Comparison of ENCODE assay signal across 16 cellular contexts in the genomic region with DNA sequence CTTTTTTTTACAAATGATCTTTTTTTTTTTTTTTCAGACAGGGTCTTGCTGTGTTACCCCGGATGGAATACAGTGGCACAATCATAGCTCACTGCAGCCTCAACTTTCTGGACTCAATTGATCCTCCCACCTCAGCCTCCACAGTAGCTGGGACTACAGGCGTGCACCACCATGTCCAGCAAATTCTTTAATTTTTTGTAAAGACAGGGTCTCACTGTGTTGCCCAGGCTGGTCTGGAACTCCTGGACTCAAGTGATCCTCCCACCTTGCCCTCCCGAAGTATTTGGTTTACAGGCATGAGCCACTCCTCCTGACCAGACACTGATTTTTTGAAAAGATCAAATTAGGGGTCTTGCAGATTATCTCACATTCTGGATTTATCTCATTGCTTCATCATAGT. TPM values are rescaled to one million over a fixed set of nuclear protein-coding genes. Genes with fewer than 3 reads are reported as not detected.
DNase-seq lines count a peak whose midpoint lies in the region; ATAC-seq, FAIRE-seq and TF ChIP-seq lines count a peak whose summit lies in the region.
"Had no signal": no experiment of that assay in that cellular context is flagged by ENCODE, and none has a peak within 500 bp of the region (broad histone marks: within the 10 kb centered on the region; RNA-seq: fewer than 3 reads in every experiment).

No MANE protein-coding gene starts in this region.

- no peaks in the 10 kb centered on the region for H3K9me2 ChIP-seq in SU-DHL-6 (replicated peaks; ENCODE audit: insufficient read depth, low read length)

- no peak for ATAC-seq in HepG2
- ATAC-seq in right lobe of liver = no peak
- ATAC-seq in stimulated activated naive CD8-positive, alpha-beta T cell treated with anti-CD3 and anti-CD28 coated beads, Interleukin-15, amount 100 ng/mL, for 72 hours = no peak
- no peak for ATAC-seq in GM18909 (IDR thresholded peaks at IDR 0.05; ENCODE audit: poor library complexity, unreplicated experiment)
- ATAC-seq in Right ventricle myocardium inferior = no peak

- H3K27me3 ChIP-seq in HepG2 (ENCODE audit: control insufficient read depth in 1 of 2, insufficient read depth in 2 of 2, low read length in 2 of 2) (no peaks in the 10 kb centered on the region; a peak in 1 of 5 replicates), right lobe of liver (no peaks in the 10 kb centered on the region), SU-DHL-6 (ENCODE audit: low read length) (no peaks in the 10 kb centered on the region), endodermal cell (ENCODE audit: control insufficient read depth, insufficient read depth, low read length, poor library complexity, severe bottlenecking) (no peaks in the 10 kb centered on the region)
- H3K27me3 ChIP-seq: esophagus squamous epithelium had no signal

- WGBS in HepG2 (ENCODE audit: low lambda C conversion rate) = 62% methylated on average over 3 of the region's 3 CpGs
- 69% methylated on average over 3 of the region's 3 CpGs for WGBS in right lobe of liver (ENCODE audit: insufficient coverage, low coverage, low lambda C conversion rate, missing lambda C conversion rate)
- 93 to 94% methylated on average over 3 of the region's 3 CpGs for WGBS in endodermal cell (ENCODE audit: insufficient coverage in 1 of 2, insufficient read length in 1 of 2), 2 experiments

- peaks cover 2% of the 10 kb centered on the region for H3K4me1 Mint-ChIP-seq in endodermal cell
- H3K4me1 Mint-ChIP-seq in stimulated activated naive CD8-positive, alpha-beta T cell treated with anti-CD3 and anti-CD28 coated beads, Interleukin-15, amount 100 ng/mL, for 72 hours = peaks cover 20% of the 10 kb centered on the region

- TF ChIP-seq EP300 in HepG2 (IDR thresholded peaks at IDR 0.05; ENCODE audit: low read depth in 2 of 2, low read length in 2 of 2) (no peak), HepG2 (CRISPR knock-in tag; IDR thresholded peaks at IDR 0.05; ENCODE audit: borderline replicate concordance) (no peak)

- H3K79me2 ChIP-seq in HepG2 (ENCODE audit: insufficient read depth, low read length) = peaks cover 2% of the 10 kb centered on the region
- no peaks in the 10 kb centered on the region for H3K79me2 ChIP-seq in SU-DHL-6 (ENCODE audit: insufficient read depth, low read length)

- CTCF ChIA-PET in HepG2 (lab: Yijun Ruan, JAX; ENCODE audit: low intra/inter-chr PET ratio, low total read pairs) = no interaction called here

- H3K27ac ChIP-seq in HepG2 (ENCODE audit: extremely low read length, insufficient read depth, low read length) (no peak overlapping the region), right lobe of liver (no peak overlapping the region), SU-DHL-6 (ENCODE audit: low read depth, low read length) (peak overlapping the region; percentile 58; the same call in 1 of the 2 replicates), endodermal cell (ENCODE audit: low read depth, low read length) (no peak overlapping the region)

- H3K4me3 ChIP-seq in HepG2 (replicated peaks in 1 of 3; ENCODE audit: insufficient read depth in 1 of 3, low read depth in 2 of 3, low read length in 3 of 3) (peak overlapping the region in 2 of 3 experiments; percentile 86 to 94; a peak in 3 of 6 replicates), right lobe of liver (no peak overlapping the region), SU-DHL-6 (ENCODE audit: insufficient read depth, low read length, poor library complexity, severe bottlenecking) (no peak overlapping the region), endodermal cell (ENCODE audit: low read length) (no peak overlapping the region)

- H2AFZ ChIP-seq in HepG2 (ENCODE audit: low read length) (no peak overlapping the region), SU-DHL-6 (ENCODE audit: low read depth, low read length, severe bottlenecking) (no peak overlapping the region)

- H3K4me2 ChIP-seq in HepG2 (ENCODE audit: low read depth, low read length) (peak overlapping the region; percentile 94), SU-DHL-6 (ENCODE audit: low read depth, low read length, poor library complexity, severe bottlenecking) (peak overlapping the region; percentile 75)

- no peaks in the 10 kb centered on the region for H3K9me3 Mint-ChIP-seq in endodermal cell
- no peaks in the 10 kb centered on the region for H3K9me3 Mint-ChIP-seq in stimulated activated naive CD8-positive, alpha-beta T cell treated with anti-CD3 and anti-CD28 coated beads, Interleukin-15, amount 100 ng/mL, for 72 hours

- no peaks in the 10 kb centered on the region for H3K9me3 ChIP-seq in HepG2 (ENCODE audit: low read length)
- H3K9me3 ChIP-seq in right lobe of liver = no peaks in the 10 kb centered on the region
- no peaks in the 10 kb centered on the region for H3K9me3 ChIP-seq in SU-DHL-6 (ENCODE audit: insufficient read depth, low read length)
- no peaks in the 10 kb centered on the region for H3K9me3 ChIP-seq in endodermal cell (ENCODE audit: control insufficient read depth, low read length)
- H3K9me3 ChIP-seq: esophagus squamous epithelium had no signal

- no peaks in the 10 kb centered on the region for H3K36me3 Mint-ChIP-seq in endodermal cell (ENCODE audit: low read depth)

- H3K9ac ChIP-seq in HepG2 (ENCODE audit: insufficient read depth, low read depth, low read length) = peak overlapping the region; percentile 23
- 0 out of 2 replicates have a peak overlapping the region, but pooled peaks have one; percentile 81 for H3K9ac ChIP-seq in SU-DHL-6 (ENCODE audit: low read length)
- H3K9ac ChIP-seq in endodermal cell (ENCODE audit: extremely low read depth, low read length, poor library complexity, severe bottlenecking) = no peak overlapping the region

- H3K27ac Mint-ChIP-seq in endodermal cell = peak overlapping the region; percentile 66
- H3K27ac Mint-ChIP-seq in stimulated activated naive CD8-positive, alpha-beta T cell treated with anti-CD3 and anti-CD28 coated beads, Interleukin-15, amount 100 ng/mL, for 72 hours = no peak overlapping the region

- no peak for TF ChIP-seq POLR2A in HepG2 (IDR thresholded peaks at IDR 0.05; ENCODE audit: insufficient read depth in 1 of 2, low read depth in 2 of 2, low read length in 2 of 2)
- no peak for TF ChIP-seq POLR2A in right lobe of liver (IDR thresholded peaks at IDR 0.05)

- intact Hi-C loops in HepG2 (cut with micrococcal nuclease; ENCODE audit: unreplicated experiment) (no loop called here), right lobe of liver (cut with DNase I) (no loop called here), Right ventricle myocardium inferior (cut with DNase I) (no loop called here)

- H3K4me1 ChIP-seq in HepG2 (ENCODE audit: insufficient read depth, low read length) = peaks cover 56% of the 10 kb centered on the region
- peaks cover 0 to 14% (median 2%) of the 10 kb centered on the region in 4 donors for H3K4me1 ChIP-seq in right lobe of liver
- no peaks in the 10 kb centered on the region for H3K4me1 ChIP-seq in endodermal cell (ENCODE audit: control insufficient read depth, insufficient read depth, low read length)

- H3K36me3 ChIP-seq in HepG2 (replicated peaks in 1 of 2; ENCODE audit: control insufficient read depth in 1 of 2, insufficient read depth in 2 of 2, low read length in 2 of 2) (no peaks in the 10 kb centered on the region), right lobe of liver (no peaks in the 10 kb centered on the region), SU-DHL-6 (ENCODE audit: low read length) (no peaks in the 10 kb centered on the region), endodermal cell (ENCODE audit: control insufficient read depth, insufficient read depth, low read length) (no peaks in the 10 kb centered on the region)
- H3K36me3 ChIP-seq: esophagus squamous epithelium had no signal

- in situ Hi-C loops in HepG2 (cut with HindIII; ENCODE audit: extremely low pct_ligation_motif_present, low pct_unique_long_range_greater_than_20kb) = no loop called here

- H4K20me1 ChIP-seq in HepG2 (ENCODE audit: insufficient read depth, low read length) (no peaks in the 10 kb centered on the region), SU-DHL-6 (ENCODE audit: low read depth, low read length) (no peaks in the 10 kb centered on the region)

- FAIRE-seq in HepG2 (lab: Jason Lieb, UNC) = no peak

- H3F3A ChIP-seq in SU-DHL-6 (ENCODE audit: insufficient read depth) = peaks cover 8% of the 10 kb centered on the region; the same call in 1 of the 2 replicates

- TF ChIP-seq CTCF in HepG2 (CRISPR knock-in tag; IDR thresholded peaks at IDR 0.05) = no peak
- no peak for TF ChIP-seq CTCF in right lobe of liver (IDR thresholded peaks at IDR 0.05)
- TF ChIP-seq CTCF in SU-DHL-6 (IDR thresholded peaks at IDR 0.05; ENCODE audit: insufficient read depth, low read length, poor library complexity, severe bottlenecking) = no peak
- no peak for TF ChIP-seq CTCF in endodermal cell (conservative IDR thresholded peaks at IDR 0.05)

- no peaks in the 10 kb centered on the region for H3K27me3 Mint-ChIP-seq in endodermal cell (ENCODE audit: insufficient read depth)
- H3K27me3 Mint-ChIP-seq in stimulated activated naive CD8-positive, alpha-beta T cell treated with anti-CD3 and anti-CD28 coated beads, Interleukin-15, amount 100 ng/mL, for 72 hours = no peaks in the 10 kb centered on the region

- DNase-seq in HepG2 (ENCODE audit: low spot score) = no peak
- no peak for DNase-seq in right lobe of liver
- peak; percentile 16 for DNase-seq in endodermal cell
- no peak for DNase-seq in stimulated activated naive CD8-positive, alpha-beta T cell treated with anti-CD3 and anti-CD28 coated beads, Interleukin-15, amount 100 ng/mL, for 72 hours
- DNase-seq in pons (ENCODE audit: low spot score) = no peak
- no peak for DNase-seq in Right ventricle myocardium inferior (ENCODE audit: missing footprints)
- DNase-seq: anterior cingulate cortex; cortex of kidney; DND-41; esophagus squamous epithelium; NCI-H1417; NCI-H510A treated with DMSO at 0.1 percent for 48 hours; retina; stimulated activated CD8-positive, alpha-beta memory T cell treated with anti-CD3 and anti-CD28 coated beads, Interleukin-4, amount 100 ng/mL, for 48 hours had no signal

- POLR2A ChIA-PET in HepG2 (lab: Yijun Ruan, JAX) = interaction anchor here (1.2 kb wide), 1 partner anchor 199 kb away, joined by 3 read pairs; no protein-coding TSS in a partner anchor

- peak overlapping the region; percentile 92 for H3K4me3 Mint-ChIP-seq in endodermal cell
- H3K4me3 Mint-ChIP-seq in stimulated activated naive CD8-positive, alpha-beta T cell treated with anti-CD3 and anti-CD28 coated beads, Interleukin-15, amount 100 ng/mL, for 72 hours = peak overlapping the region; percentile 24 to 99

- no TSS peak for BruUV-seq in HepG2 (replicated peaks; lab: Mats Ljungman, UMichigan)

- TF ChIP-seq RAD21 in HepG2 (CRISPR knock-in tag; IDR thresholded peaks at IDR 0.05) = no peak

RNA-seq across cellular contexts. Expression of gene MYBL2, which starts 11.0 kb away (rescaled TPM):
- total RNA-seq in HepG2 (2016; rRNA removed; fragmentation: Illumina TruSeq; extraction: Trizol) (66.2 and 76.9 TPM in 2 replicates), right lobe of liver (1 to 10 TPM in 3 of 6 experiments, under 1 TPM in 2, not detected in 1; 0.44 to 3.5 (median 1.8) TPM), endodermal cell (100 to 1,000 TPM; 139 to 182 TPM), Right ventricle myocardium inferior (1.4 TPM)
- total RNA-seq in HepG2 (2016; cell fraction: cytosol; rRNA removed; fragmentation: Illumina TruSeq; extraction: Trizol; ENCODE audit: low read depth) = 59.0 and 62.0 TPM in 2 replicates
- total RNA-seq in HepG2 (2016; cell fraction: insoluble cytoplasmic fraction; rRNA removed; fragmentation: Illumina TruSeq; extraction: Trizol) = 56.5 and 69.8 TPM in 2 replicates
- total RNA-seq in HepG2 (2016; cell fraction: membrane; rRNA removed; fragmentation: Illumina TruSeq; extraction: Trizol) = 143 and 144 TPM in 2 replicates
- total RNA-seq in HepG2 (2016; cell fraction: nucleus; rRNA removed; fragmentation: Illumina TruSeq; extraction: Trizol) = 31.9 and 37.0 TPM in 2 replicates
- polyA plus RNA-seq in HepG2 (2011; rRNA removed) = 8.7 and 11.9 TPM in 2 replicates
- polyA plus RNA-seq in HepG2 (2011; cell fraction: cytosol; rRNA removed) = 8.2 and 15.1 TPM in 2 replicates
- polyA plus RNA-seq in HepG2 (2011; cell fraction: nucleus; rRNA removed) = 11.9 and 16.1 TPM in 2 replicates
- 13.6 and 29.5 TPM in 2 replicates for polyA plus RNA-seq in HepG2 (2012)
- polyA plus RNA-seq in HepG2 (2016; cell fraction: cytosol; fragmentation: Illumina TruSeq; extraction: Trizol; ENCODE audit: low read depth) = 102 and 115 TPM in 2 replicates
- 97.7 and 135 TPM in 2 replicates for polyA plus RNA-seq in HepG2 (2016; cell fraction: insoluble cytoplasmic fraction; fragmentation: Illumina TruSeq; extraction: Trizol; ENCODE audit: low read depth)
- polyA plus RNA-seq in HepG2 (2016; cell fraction: membrane; fragmentation: Illumina TruSeq; extraction: Trizol; ENCODE audit: low read depth) = 207 and 227 TPM in 2 replicates
- polyA plus RNA-seq in HepG2 (2016; cell fraction: nucleus; fragmentation: Illumina TruSeq; extraction: Trizol; ENCODE audit: insufficient read depth, low read depth) = 95.0 and 101 TPM in 2 replicates
- 22.9 and 110 TPM in 2 replicates for polyA minus RNA-seq in HepG2 (2011; rRNA and poly(A)+ RNA removed; ENCODE audit: low replicate concordance)
- 11.1 and 17.9 TPM in 2 replicates for polyA minus RNA-seq in HepG2 (2011; cell fraction: cytosol; rRNA and poly(A)+ RNA removed)
- 5.3 and 8.1 TPM in 2 replicates for polyA minus RNA-seq in HepG2 (2011; cell fraction: nucleus; rRNA and poly(A)+ RNA removed)
- polyA plus RNA-seq in endodermal cell (2013, experiment 1 of 2) = 93.4 TPM
- 93.2 TPM for polyA plus RNA-seq in endodermal cell (2013, experiment 2 of 2)

Comparison
In these comparisons a context has a peak if more than half of its experiments do, and no peak if none do; other contexts are left out.
1. H3K4me3 ChIP-seq: peak in HepG2 (2 of 3); none in right lobe of liver (0 of 3), SU-DHL-6 (single experiment) and endodermal cell (single experiment).
2. RNA of gene MYBL2, which starts 11.0 kb away (total RNA-seq): 139 to 182 TPM in endodermal cell and 31.9 to 144 TPM in HepG2; 0.44 to 3.5 TPM in right lobe of liver and 1.4 TPM in Right ventricle myocardium inferior (single experiment); every median in the first group is over 4 times any median in the second.